In the genomic region with DNA sequence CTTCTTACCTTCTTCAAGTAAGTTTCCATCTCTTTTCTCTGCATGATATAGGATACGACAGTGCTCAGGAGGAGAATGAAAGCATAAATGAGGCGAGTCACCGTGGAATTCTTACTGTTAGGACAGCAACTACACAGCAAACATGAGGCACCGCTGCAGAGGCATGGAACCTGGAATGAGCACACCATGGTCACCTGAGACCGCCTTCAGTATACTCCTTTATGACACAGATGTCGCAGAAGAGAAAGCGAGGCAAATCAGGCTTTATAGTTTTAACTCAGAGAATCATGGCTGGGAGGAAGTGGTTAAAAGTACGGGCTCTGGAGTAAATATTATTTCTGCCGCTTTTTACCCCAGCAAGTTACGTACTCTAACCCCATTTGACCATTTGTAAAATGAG, we compare ENCODE assay signal across 18 cellular contexts. TPM values are rescaled to one million over a fixed set of nuclear protein-coding genes. Genes with fewer than 3 reads are reported as not detected.
DNase-seq lines count a peak whose midpoint lies in the region; ATAC-seq and TF ChIP-seq lines count a peak whose summit lies in the region.
"Had no signal": no experiment of that assay in that cellular context is flagged by ENCODE, and none has a peak within 500 bp of the region (broad histone marks: within the 10 kb centered on the region; RNA-seq: fewer than 3 reads in every experiment).

No MANE protein-coding gene starts in this region.

- peak overlapping the region; percentile 67 to 76 for H3K27ac Mint-ChIP-seq in natural killer cell
- peak overlapping the region in 1 of 2 donors; percentile 3 for H3K27ac Mint-ChIP-seq in natural killer cell treated with Interleukin-12 subunit alpha and Interleukin-12 subunit beta and Interleukin-15 and Interleukin-18, amount 100 ng/mL, for 72 hours
- peak overlapping the region; percentile 68 for H3K27ac Mint-ChIP-seq in HFFc6
- H3K27ac Mint-ChIP-seq in central memory CD8-positive, alpha-beta T cell (ENCODE audit: low read depth) = peak overlapping the region; percentile 59
- H3K27ac Mint-ChIP-seq in stimulated activated effector memory CD8-positive, alpha-beta T cell treated with anti-CD3 and anti-CD28 coated beads, Interleukin-12 subunit alpha, Interleukin-12 subunit beta, amount 100 ng/mL, for 72 hours = peak overlapping the region; percentile 82
- H3K27ac Mint-ChIP-seq: GM23338 had no signal

- peaks cover 0 to 64% (median 30%) of the 10 kb centered on the region in 9 donors for H3K36me3 ChIP-seq in heart right ventricle

- intact Hi-C loops in natural killer cell (cut with micrococcal nuclease) (no loop called here), heart right ventricle (cut with DNase I) (no loop called here)

- H3K27me3 ChIP-seq in heart right ventricle = no peaks in the 10 kb centered on the region
- H3K27me3 ChIP-seq: BLaER1 had no signal

- no peak overlapping the region for H3K4me3 ChIP-seq in heart right ventricle
- H3K4me3 ChIP-seq: BLaER1, GM23338, K562 had no signal

- H3K4me1 Mint-ChIP-seq in natural killer cell (peaks cover 41 to 46% of the 10 kb centered on the region in 2 donors), HFFc6 (ENCODE audit: low read depth) (peaks cover 29% of the 10 kb centered on the region)
- H3K4me1 Mint-ChIP-seq in natural killer cell treated with Interleukin-12 subunit alpha and Interleukin-12 subunit beta and Interleukin-15 and Interleukin-18, amount 100 ng/mL, for 72 hours (ENCODE audit: low read depth in 2 of 2) = peaks cover 21 to 22% of the 10 kb centered on the region in 2 donors
- peaks cover 51% of the 10 kb centered on the region for H3K4me1 Mint-ChIP-seq in central memory CD8-positive, alpha-beta T cell
- peaks cover 28% of the 10 kb centered on the region for H3K4me1 Mint-ChIP-seq in stimulated activated effector memory CD8-positive, alpha-beta T cell treated with anti-CD3 and anti-CD28 coated beads, Interleukin-12 subunit alpha, Interleukin-12 subunit beta, amount 100 ng/mL, for 72 hours
- H3K4me1 Mint-ChIP-seq: GM23338 had no signal

- DNase-seq in natural killer cell (no peak), HFFc6 (no peak), heart right ventricle (no peak)
- DNase-seq in natural killer cell treated with Interleukin-12 subunit alpha and Interleukin-12 subunit beta and Interleukin-15 and Interleukin-18, amount 100 ng/mL, for 72 hours (ENCODE audit: low spot score) = no peak
- no peak for DNase-seq in central memory CD8-positive, alpha-beta T cell (ENCODE audit: low spot score in 2 of 2)
- no peak for DNase-seq in stimulated activated effector memory CD8-positive, alpha-beta T cell treated with anti-CD3 and anti-CD28 coated beads, Interleukin-12 subunit alpha, Interleukin-12 subunit beta, amount 100 ng/mL, for 72 hours (ENCODE audit: low spot score in 2 of 2)
- no peak for DNase-seq in effector CD4-positive, alpha-beta T cell
- DNase-seq: NCI-H1092; NCI-H345; NCI-H69; NK-92 treated with Interleukin-12 subunit alpha and Interleukin-12 subunit beta, amount 100 ng/mL, for 24 hours; OCI-M1; RPMI8226 had no signal

- ATAC-seq in natural killer cell (no peak), GM21576 (IDR thresholded peaks at IDR 0.05; ENCODE audit: unreplicated experiment) (no peak), heart right ventricle (no peak)
- ATAC-seq in natural killer cell treated with Interleukin-12 subunit alpha and Interleukin-12 subunit beta and Interleukin-15 and Interleukin-18, amount 100 ng/mL, for 72 hours = no peak
- no peak for ATAC-seq in central memory CD8-positive, alpha-beta T cell (replicated peaks; ENCODE audit: extremely low read depth, poor library complexity, severe bottlenecking)
- ATAC-seq in stimulated activated effector memory CD8-positive, alpha-beta T cell treated with anti-CD3 and anti-CD28 coated beads, Interleukin-12 subunit alpha, Interleukin-12 subunit beta, amount 100 ng/mL, for 72 hours = no peak
- ATAC-seq: GM23338, K562 had no signal

- WGBS in heart right ventricle, 2 donors = 83 to 89% methylated on average over 10 of the region's 10 CpGs

- H3K27me3 Mint-ChIP-seq in natural killer cell (ENCODE audit: low read depth in 2 of 2) = no peaks in the 10 kb centered on the region
- H3K27me3 Mint-ChIP-seq in natural killer cell treated with Interleukin-12 subunit alpha and Interleukin-12 subunit beta and Interleukin-15 and Interleukin-18, amount 100 ng/mL, for 72 hours = no peaks in the 10 kb centered on the region
- H3K27me3 Mint-ChIP-seq in HFFc6 (ENCODE audit: insufficient read depth) = no peaks in the 10 kb centered on the region
- no peaks in the 10 kb centered on the region for H3K27me3 Mint-ChIP-seq in central memory CD8-positive, alpha-beta T cell

- peak overlapping the region in 1 of 10 donors; percentile 20 for H3K27ac ChIP-seq in heart right ventricle
- H3K27ac ChIP-seq: BLaER1, HL-60 had no signal

- H3K9me3 Mint-ChIP-seq in natural killer cell = no peaks in the 10 kb centered on the region
- no peaks in the 10 kb centered on the region for H3K9me3 Mint-ChIP-seq in natural killer cell treated with Interleukin-12 subunit alpha and Interleukin-12 subunit beta and Interleukin-15 and Interleukin-18, amount 100 ng/mL, for 72 hours
- H3K9me3 Mint-ChIP-seq in HFFc6 = no peaks in the 10 kb centered on the region
- H3K9me3 Mint-ChIP-seq in central memory CD8-positive, alpha-beta T cell = no peaks in the 10 kb centered on the region
- no peaks in the 10 kb centered on the region for H3K9me3 Mint-ChIP-seq in stimulated activated effector memory CD8-positive, alpha-beta T cell treated with anti-CD3 and anti-CD28 coated beads, Interleukin-12 subunit alpha, Interleukin-12 subunit beta, amount 100 ng/mL, for 72 hours
- H3K9me3 Mint-ChIP-seq: GM23338 had no signal

- H3K9me3 ChIP-seq in heart right ventricle = no peaks in the 10 kb centered on the region
- H3K9me3 ChIP-seq: BLaER1 had no signal

- peak overlapping the region; percentile 10 for H3K4me3 Mint-ChIP-seq in natural killer cell
- no peak overlapping the region for H3K4me3 Mint-ChIP-seq in natural killer cell treated with Interleukin-12 subunit alpha and Interleukin-12 subunit beta and Interleukin-15 and Interleukin-18, amount 100 ng/mL, for 72 hours
- H3K4me3 Mint-ChIP-seq in HFFc6 = no peak overlapping the region
- H3K4me3 Mint-ChIP-seq in central memory CD8-positive, alpha-beta T cell = no peak overlapping the region
- no peak overlapping the region for H3K4me3 Mint-ChIP-seq in stimulated activated effector memory CD8-positive, alpha-beta T cell treated with anti-CD3 and anti-CD28 coated beads, Interleukin-12 subunit alpha, Interleukin-12 subunit beta, amount 100 ng/mL, for 72 hours
- H3K4me3 Mint-ChIP-seq: GM23338 had no signal

- TF ChIP-seq CTCF in natural killer cell (IDR thresholded peaks at IDR 0.05) (no peak), HFFc6 (IDR thresholded peaks at IDR 0.05) (no peak), heart right ventricle (IDR thresholded peaks at IDR 0.05) (no peak)

- H3K36me3 Mint-ChIP-seq in natural killer cell (no peaks in the 10 kb centered on the region), HFFc6 (ENCODE audit: low read depth) (peaks cover 11% of the 10 kb centered on the region; the same call in 1 of the 2 replicates)
- peaks cover 5% of the 10 kb centered on the region for H3K36me3 Mint-ChIP-seq in natural killer cell treated with Interleukin-12 subunit alpha and Interleukin-12 subunit beta and Interleukin-15 and Interleukin-18, amount 100 ng/mL, for 72 hours
- H3K36me3 Mint-ChIP-seq in central memory CD8-positive, alpha-beta T cell (ENCODE audit: insufficient read depth) = peaks cover 48% of the 10 kb centered on the region
- peaks cover 78% of the 10 kb centered on the region for H3K36me3 Mint-ChIP-seq in stimulated activated effector memory CD8-positive, alpha-beta T cell treated with anti-CD3 and anti-CD28 coated beads, Interleukin-12 subunit alpha, Interleukin-12 subunit beta, amount 100 ng/mL, for 72 hours

- H3K4me1 ChIP-seq in heart right ventricle = peaks cover 5 to 59% (median 44%) of the 10 kb centered on the region in 9 donors

RNA-seq across cellular contexts. Expression of gene SERINC3, which starts 8.0 kb away (rescaled TPM):
- total RNA-seq in natural killer cell (10 to 100 TPM; 70.1 to 89.6 (median 78.6) TPM), heart right ventricle (100 to 1,000 TPM in 3 of 10 donors, 10 to 100 TPM in 7; 75.9 to 116 (median 98.7) TPM)
- total RNA-seq in natural killer cell treated with Interleukin-12 subunit alpha and Interleukin-12 subunit beta and Interleukin-15 and Interleukin-18, amount 100 ng/mL, for 72 hours = 10 to 100 TPM; 46.7 to 83.8 TPM
- 100 to 1,000 TPM; 161 to 219 (median 188) TPM for total RNA-seq in HFFc6 (2021; fragmentation: NEBNext Ultra II Directional; extraction: Animal tissue kit (Norgen Biotek cat#: 25700))
- 10 to 100 TPM; 38.9 to 45.9 TPM for polyA plus RNA-seq in heart right ventricle

RNA-seq across cellular contexts. Expression of gene TTPAL, which starts 38.2 kb away (rescaled TPM):
- total RNA-seq in natural killer cell (10 to 100 TPM; 17.2 to 22.9 (median 22.5) TPM), heart right ventricle (1 to 10 TPM; 2.6 to 7.3 (median 4.7) TPM)
- total RNA-seq in natural killer cell treated with Interleukin-12 subunit alpha and Interleukin-12 subunit beta and Interleukin-15 and Interleukin-18, amount 100 ng/mL, for 72 hours = 10 to 100 TPM; 19.7 to 36.1 TPM
- total RNA-seq in HFFc6 (2021; fragmentation: NEBNext Ultra II Directional; extraction: Animal tissue kit (Norgen Biotek cat#: 25700)) = 10 to 100 TPM; 28.7 to 38.7 (median 35.2) TPM
- polyA plus RNA-seq in heart right ventricle = 1 to 10 TPM; 2.3 TPM
